Comparison of ENCODE assay signal across 25 cellular contexts in the genomic region with DNA sequence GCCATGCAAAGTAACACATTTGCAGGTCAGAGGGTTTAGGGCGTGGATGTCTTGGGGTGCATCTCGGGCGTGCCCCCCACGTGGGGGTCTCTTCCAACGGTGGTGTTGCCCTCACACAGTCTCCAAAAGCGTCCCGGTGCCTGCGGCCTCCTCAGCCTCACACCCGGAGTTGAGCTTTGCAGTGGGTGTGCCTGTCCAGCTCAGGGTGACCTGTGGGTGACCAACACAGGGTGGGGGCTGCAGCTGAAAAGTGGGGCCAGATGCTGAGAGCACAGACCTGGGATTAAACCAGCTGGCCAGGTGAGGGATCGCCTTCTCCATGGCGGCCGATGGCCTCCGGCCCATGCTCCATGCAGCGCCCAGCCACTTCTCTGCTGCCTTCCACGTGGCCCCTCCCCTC.
A peak's percentile ranks its signal among the peaks of the same experiment; 100 is the strongest.
DNase-seq lines count a peak whose midpoint lies in the region; ATAC-seq, FAIRE-seq and TF ChIP-seq lines count a peak whose summit lies in the region.
"Had no signal": no experiment of that assay in that cellular context is flagged by ENCODE, and none has a peak within 500 bp of the region (broad histone marks: within the 10 kb centered on the region; RNA-seq: fewer than 3 reads in every experiment).

No MANE protein-coding gene starts in this region.

- H3K27me3 ChIP-seq in left lung (peaks cover 0 to 11% of the 10 kb centered on the region in 2 donors), small intestine (ENCODE audit: control insufficient read depth in 2 of 2, insufficient read depth in 2 of 2, low read length in 2 of 2) (no peaks in the 10 kb centered on the region)
- H3K27me3 ChIP-seq: gastroesophageal sphincter had no signal

- no peaks in the 10 kb centered on the region for H3K36me3 Mint-ChIP-seq in activated CD4-positive, alpha-beta T cell treated with anti-CD3 and anti-CD28 coated beads for 36 hours (ENCODE audit: low read depth)
- H3K36me3 Mint-ChIP-seq in chondrocyte (ENCODE audit: low read depth), result no peaks in the 10 kb centered on the region
- H3K36me3 Mint-ChIP-seq: CD8-positive, alpha-beta T cell; IgD-negative memory B cell had no signal

- no peak overlapping the region for H3K27ac Mint-ChIP-seq in activated CD4-positive, alpha-beta T cell treated with anti-CD3 and anti-CD28 coated beads for 36 hours
- no peak overlapping the region for H3K27ac Mint-ChIP-seq in chondrocyte (ENCODE audit: unreplicated experiment)
- H3K27ac Mint-ChIP-seq: CD8-positive, alpha-beta T cell; H9; IgD-negative memory B cell; T-helper 1 cell treated with Interleukin-12 subunit alpha and Interleukin-12 subunit beta and Interleukin-4 antibody, amounts not matched to agents 30 μg/mL and 1 μg/mL, for 36 hours had no signal

- H3K9me3 ChIP-seq in left lung (no peaks in the 10 kb centered on the region), small intestine (ENCODE audit: control insufficient read depth, low read depth) (no peaks in the 10 kb centered on the region)
- H3K9me3 ChIP-seq: breast epithelium, gastroesophageal sphincter, tibial artery had no signal

- intact Hi-C loops in activated CD4-positive, alpha-beta T cell treated with anti-CD3 and anti-CD28 coated beads for 36 hours (cut with DNase I, micrococcal nuclease), result no loop called here
- intact Hi-C loops in left lung (cut with DNase I), result loop anchor here in 1 of 2 donors (2.0 kb wide), 1 partner anchor 177 kb away; no protein-coding TSS in a partner anchor

- no peak for FAIRE-seq in small intestine (lab: Jason Lieb, UNC)
- FAIRE-seq: GM18507, islet of Langerhans had no signal

- DNase-seq in activated CD4-positive, alpha-beta T cell treated with anti-CD3 and anti-CD28 coated beads for 36 hours, result peak; percentile 5
- no peak for DNase-seq in activated CD4-positive, alpha-beta T cell treated with anti-CD3 and anti-CD28 coated beads, Interleukin-2, amount 50 U/mL, for 1 hour
- peak; percentile 70 for DNase-seq in chondrocyte (ENCODE audit: low spot score)
- peak; percentile 19 to 62 for DNase-seq in left lung
- DNase-seq in small intestine, result no peak
- no peak for DNase-seq in SIG-M5 treated with dmso at 0.1 percent for 504 hours (lab: John Stamatoyannopoulos, UW; ENCODE audit: unreplicated experiment)
- DNase-seq in activated CD8-positive, alpha-beta memory T cell treated with anti-CD3 and anti-CD28 coated beads, Interleukin-2, amount 50 U/mL, for 48 hours, result no peak
- DNase-seq: activated CD4-positive, alpha-beta T cell treated with anti-CD3 and anti-CD28 coated beads for 1 hour; activated naive CD4-positive, alpha-beta T cell; CD8-positive, alpha-beta T cell; cortex of kidney; GF-D8; NCI-H1092 treated with DMSO at 0.1 percent for 48 hours; NCI-H1930; stimulated activated naive CD8-positive, alpha-beta T cell treated with anti-CD3 and anti-CD28 coated beads, Interleukin-15, Interleukin-2, amounts not matched to agents 100 U/mL and 50 U/mL, for 24 hours had no signal

- H3K27ac ChIP-seq in left lung (no peak overlapping the region), small intestine (ENCODE audit: low read depth in 1 of 2, low read length in 1 of 2) (peak overlapping the region; percentile 93 to 99)
- H3K27ac ChIP-seq: 22Rv1, breast epithelium, tibial artery had no signal

- no peak overlapping the region for H3K4me3 Mint-ChIP-seq in activated CD4-positive, alpha-beta T cell treated with anti-CD3 and anti-CD28 coated beads for 36 hours
- no peak overlapping the region for H3K4me3 Mint-ChIP-seq in chondrocyte (ENCODE audit: unreplicated experiment)
- H3K4me3 Mint-ChIP-seq: CD8-positive, alpha-beta T cell; H9; IgD-negative memory B cell; T-helper 1 cell treated with Interleukin-12 subunit alpha and Interleukin-12 subunit beta and Interleukin-4 antibody, amounts not matched to agents 30 μg/mL and 1 μg/mL, for 36 hours had no signal

- peaks cover 2% of the 10 kb centered on the region for H3K4me1 Mint-ChIP-seq in activated CD4-positive, alpha-beta T cell treated with anti-CD3 and anti-CD28 coated beads for 36 hours
- peaks cover 4% of the 10 kb centered on the region for H3K4me1 Mint-ChIP-seq in chondrocyte (ENCODE audit: low read depth)
- H3K4me1 Mint-ChIP-seq: H9 had no signal

- H3K36me3 ChIP-seq in left lung (no peaks in the 10 kb centered on the region), small intestine (ENCODE audit: control insufficient read depth in 2 of 2, insufficient read depth in 2 of 2, low read length in 2 of 2) (no peaks in the 10 kb centered on the region)
- H3K36me3 ChIP-seq: breast epithelium, gastroesophageal sphincter, tibial artery had no signal

- POLR2A ChIA-PET in activated CD4-positive, alpha-beta T cell treated with anti-CD3 and anti-CD28 coated beads for 36 hours (lab: Charles Lee), result no interaction called here

- no peaks in the 10 kb centered on the region for H3K27me3 Mint-ChIP-seq in activated CD4-positive, alpha-beta T cell treated with anti-CD3 and anti-CD28 coated beads for 36 hours
- H3K27me3 Mint-ChIP-seq in chondrocyte (ENCODE audit: low read depth), result no peaks in the 10 kb centered on the region

- 62 to 81% (median 70%) methylated on average over 15 of the region's 15 CpGs for WGBS in small intestine, 3 donors

- TF ChIP-seq CTCF in chondrocyte (IDR thresholded peaks at IDR 0.05) (no peak), left lung (IDR thresholded peaks at IDR 0.05) (no peak)

- no peak for ATAC-seq in activated CD4-positive, alpha-beta T cell treated with anti-CD3 and anti-CD28 coated beads for 36 hours
- no peak for ATAC-seq in left lung
- no peak for ATAC-seq in HG03095 (IDR thresholded peaks at IDR 0.05; ENCODE audit: unreplicated experiment)
- ATAC-seq: CD8-positive, alpha-beta T cell; gastroesophageal sphincter; stimulated activated naive CD8-positive, alpha-beta T cell treated with anti-CD3 and anti-CD28 coated beads, Interleukin-15, Interleukin-2, amounts not matched to agents 100 U/mL and 50 U/mL, for 24 hours had no signal

- CTCF ChIA-PET in activated CD4-positive, alpha-beta T cell treated with anti-CD3 and anti-CD28 coated beads for 36 hours (lab: Charles Lee), result interaction anchor here (1.0 to 2.2 kb wide), 5 partner anchors 97 to 227 kb away, joined by 3 to 11 read pairs (median 4); no protein-coding TSS in a partner anchor

- H3K4me1 ChIP-seq in left lung (peaks cover 0 to 6% of the 10 kb centered on the region in 2 donors), small intestine (ENCODE audit: control insufficient read depth in 2 of 2, insufficient read depth in 1 of 2, low read depth in 1 of 2, low read length in 1 of 2) (peaks cover 3 to 28% of the 10 kb centered on the region in 2 donors)

- H3K4me3 ChIP-seq in left lung, result no peak overlapping the region
- no peak overlapping the region for H3K4me3 ChIP-seq in small intestine (ENCODE audit: low read depth in 1 of 2, low read length in 2 of 2)
- H3K4me3 ChIP-seq: breast epithelium, gastroesophageal sphincter, tibial artery had no signal

- no peaks in the 10 kb centered on the region for H3K9me3 Mint-ChIP-seq in activated CD4-positive, alpha-beta T cell treated with anti-CD3 and anti-CD28 coated beads for 36 hours (ENCODE audit: low read depth)
- no peaks in the 10 kb centered on the region for H3K9me3 Mint-ChIP-seq in chondrocyte (ENCODE audit: low read depth)
- H3K9me3 Mint-ChIP-seq: CD8-positive, alpha-beta T cell; H9; IgD-negative memory B cell; T-helper 1 cell treated with Interleukin-12 subunit alpha and Interleukin-12 subunit beta and Interleukin-4 antibody, amounts not matched to agents 30 μg/mL and 1 μg/mL, for 36 hours had no signal

Comparison
In these comparisons a context has a peak if more than half of its experiments do, and no peak if none do; other contexts are left out.
1. DNase-seq: peak in activated CD4-positive, alpha-beta T cell treated with anti-CD3 and anti-CD28 coated beads for 36 hours (single experiment), chondrocyte (single experiment) and left lung (2 of 2); none in activated CD4-positive, alpha-beta T cell treated with anti-CD3 and anti-CD28 coated beads, Interleukin-2, amount 50 U/mL, for 1 hour (single experiment), small intestine (single experiment), SIG-M5 treated with dmso at 0.1 percent for 504 hours (single experiment) and activated CD8-positive, alpha-beta memory T cell treated with anti-CD3 and anti-CD28 coated beads, Interleukin-2, amount 50 U/mL, for 48 hours (single experiment).
2. H3K27ac ChIP-seq: peak in small intestine (2 of 2); none in left lung (0 of 2).